1 cellular context compared by ENCODE assay signal in genomic region chr10:74021248-74022055, GRCh38.
TF ChIP-seq lines count a peak whose summit lies in the region.

No MANE protein-coding gene starts in this region.

TF ChIP-seq in HEK293, 187 proteins besides CTCF, POLR2A, EP300 and RAD21 (continued from another document):
- peak; percentile 19; the same call in 1 of the 2 replicates for TF ChIP-seq INSM2 (tag by site-specific recombination; IDR thresholded peaks at IDR 0.05)
- TF ChIP-seq ZNF555 (tag by site-specific recombination; conservative IDR thresholded peaks at IDR 0.05), result no peak
